19 cellular contexts compared by ENCODE assay signal in the genomic region with DNA sequence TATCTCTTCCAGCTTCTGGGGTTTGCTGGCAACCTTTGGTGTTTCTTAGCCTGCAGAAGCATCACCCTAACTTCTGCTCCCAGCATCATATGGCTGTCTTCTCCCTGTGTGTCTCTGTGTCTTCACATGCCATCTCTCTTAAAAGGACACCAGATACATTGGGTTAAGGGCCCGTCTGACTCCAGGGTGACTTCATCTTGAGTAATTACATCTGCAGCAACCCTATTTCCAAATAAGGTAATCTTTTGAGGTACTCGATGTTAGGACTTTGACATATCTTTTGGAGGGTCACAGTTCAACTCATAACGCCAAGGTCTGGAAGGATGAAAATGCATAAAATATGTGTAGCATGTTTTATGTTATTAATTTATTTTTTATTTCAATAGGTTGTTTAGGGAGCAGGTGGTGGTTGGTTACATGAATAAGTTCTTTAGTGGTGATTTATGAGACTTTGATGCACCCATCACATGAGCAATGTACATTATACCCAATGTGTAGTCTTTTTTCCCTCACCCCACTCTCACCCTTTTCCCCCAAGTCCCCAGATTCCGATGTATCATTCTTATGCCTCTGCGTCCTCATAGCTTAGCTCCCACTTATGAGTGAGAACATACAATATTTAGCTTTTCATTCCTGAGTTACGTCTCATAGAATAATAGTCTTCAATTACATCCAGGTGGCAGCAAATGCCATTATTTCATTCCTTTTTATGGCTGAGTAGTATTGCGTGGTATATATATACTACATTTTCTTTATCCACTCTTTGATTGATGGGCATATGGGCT.
"Had no signal": no experiment of that assay in that cellular context is flagged by ENCODE, and none has a peak within 500 bp of the region (broad histone marks: within the 10 kb centered on the region; RNA-seq: fewer than 3 reads in every experiment).

No MANE protein-coding gene starts in this region.

- H3K4me3 ChIP-seq: gastrocnemius medialis, heart right ventricle, psoas muscle, sigmoid colon, skin epidermis, testis, tibial nerve, upper lobe of right lung, vagina had no signal

- DNase-seq: effector CD8-positive, alpha-beta T cell; gastrocnemius medialis; heart right ventricle; hypothalamus; kidney glomerular epithelial cell; naive thymus-derived CD4-positive, alpha-beta T cell; nephron progenitor cell; psoas muscle; sigmoid colon; stimulated activated CD4-positive, alpha-beta T cell treated with anti-CD3 and anti-CD28 coated beads, Interleukin-2, amount 100 ng/mL, for 24 hours; stimulated activated CD4-positive, alpha-beta T cell treated with anti-CD3 and anti-CD28 coated beads, Interleukin-4, amount 100 ng/mL, for 4 hours; stimulated activated naive B cell treated with anti-CD40 and anti-IgM and Interleukin-4, amounts not matched to agents 10 μg/mL and 1 μg/mL and 100 μg/mL, for 72 hours; stimulated activated naive CD8-positive, alpha-beta T cell treated with anti-CD3 and anti-CD28 coated beads, Interleukin-15, amount 100 ng/mL, for 72 hours; testis; upper lobe of right lung had no signal

- H3K4me1 ChIP-seq: gastrocnemius medialis, psoas muscle, testis, tibial nerve, upper lobe of right lung, vagina had no signal

- H3K9me3 ChIP-seq: gastrocnemius medialis, sigmoid colon, testis, upper lobe of right lung, vagina had no signal

- ATAC-seq: esophagus mucosa; gastrocnemius medialis; heart right ventricle; naive thymus-derived CD4-positive, alpha-beta T cell; psoas muscle; stimulated activated naive B cell treated with anti-CD40 and anti-IgM and Interleukin-4, amounts not matched to agents 10 μg/mL and 1 μg/mL and 100 μg/mL, for 72 hours; stimulated activated naive CD8-positive, alpha-beta T cell treated with anti-CD3 and anti-CD28 coated beads, Interleukin-15, amount 100 ng/mL, for 72 hours; upper lobe of right lung had no signal

- H3K4me1 Mint-ChIP-seq: naive thymus-derived CD4-positive, alpha-beta T cell; stimulated activated naive B cell treated with anti-CD40 and anti-IgM and Interleukin-4, amounts not matched to agents 10 μg/mL and 1 μg/mL and 100 μg/mL, for 72 hours; stimulated activated naive CD8-positive, alpha-beta T cell treated with anti-CD3 and anti-CD28 coated beads, Interleukin-15, amount 100 ng/mL, for 72 hours had no signal

- H3K27ac ChIP-seq: gastrocnemius medialis, heart right ventricle, psoas muscle, sigmoid colon, skin epidermis, testis, tibial nerve, upper lobe of right lung, vagina had no signal

- H3K4me3 Mint-ChIP-seq: naive thymus-derived CD4-positive, alpha-beta T cell; nephron progenitor cell; stimulated activated naive B cell treated with anti-CD40 and anti-IgM and Interleukin-4, amounts not matched to agents 10 μg/mL and 1 μg/mL and 100 μg/mL, for 72 hours; stimulated activated naive CD8-positive, alpha-beta T cell treated with anti-CD3 and anti-CD28 coated beads, Interleukin-15, amount 100 ng/mL, for 72 hours had no signal

- H3K27me3 ChIP-seq: gastrocnemius medialis, sigmoid colon, testis, tibial nerve, upper lobe of right lung, vagina had no signal

- H3K36me3 ChIP-seq: gastrocnemius medialis, heart right ventricle, sigmoid colon, tibial nerve, upper lobe of right lung, vagina had no signal

- H3K27ac Mint-ChIP-seq: naive thymus-derived CD4-positive, alpha-beta T cell; nephron progenitor cell; stimulated activated naive B cell treated with anti-CD40 and anti-IgM and Interleukin-4, amounts not matched to agents 10 μg/mL and 1 μg/mL and 100 μg/mL, for 72 hours; stimulated activated naive CD8-positive, alpha-beta T cell treated with anti-CD3 and anti-CD28 coated beads, Interleukin-15, amount 100 ng/mL, for 72 hours had no signal
